11 cellular contexts compared by ENCODE assay signal in genomic region chr1:16649390-16649789, GRCh38. TPM values are rescaled to one million over a fixed set of nuclear protein-coding genes. Genes with fewer than 3 reads are reported as not detected.
DNase-seq lines count a peak whose midpoint lies in the region; ATAC-seq and TF ChIP-seq lines count a peak whose summit lies in the region.
"Not testable (repeated sequence)": the region's sequence is repeated elsewhere in the genome, so short reads cannot be mapped to it uniquely, and the experiment has no call there.
"Had no signal": no experiment of that assay in that cellular context is flagged by ENCODE, and none has a peak within 500 bp of the region (broad histone marks: within the 10 kb centered on the region; RNA-seq: fewer than 3 reads in every experiment).

No MANE protein-coding gene starts in this region.

- H3K36me3 Mint-ChIP-seq in activated CD4-positive, alpha-beta T cell treated with anti-CD3 and anti-CD28 coated beads for 36 hours (ENCODE audit: low read depth); activated T-cell treated with anti-CD3 and anti-CD28 coated beads, Interleukin-2, amount 50 U/mL, for 4 hours (ENCODE audit: insufficient read depth); central memory CD8-positive, alpha-beta T cell (ENCODE audit: insufficient read depth): not testable (repeated sequence)

- not testable (repeated sequence) for H2BK120ac ChIP-seq in mesendoderm (ENCODE audit: low read depth, low read length)

- peak; percentile 14 for DNase-seq in activated CD4-positive, alpha-beta T cell treated with anti-CD3 and anti-CD28 coated beads for 36 hours
- peak; percentile 3 for DNase-seq in activated T-cell treated with anti-CD3 and anti-CD28 coated beads, Interleukin-2, amount 50 U/mL, for 4 hours
- peak; percentile 9 to 12 for DNase-seq in central memory CD8-positive, alpha-beta T cell (ENCODE audit: low spot score in 2 of 2)
- DNase-seq in left ventricle myocardium inferior (peak; percentile 12), mesendoderm (peak; percentile 80), psoas muscle (peak; percentile 13 to 39), testis (peak; percentile 13)

- not testable (repeated sequence) for H3K23ac ChIP-seq in mesendoderm (ENCODE audit: low read length)

- not testable (repeated sequence) for H3K27ac Mint-ChIP-seq in activated CD4-positive, alpha-beta T cell treated with anti-CD3 and anti-CD28 coated beads for 36 hours; central memory CD8-positive, alpha-beta T cell (ENCODE audit: low read depth)

- CTCF ChIA-PET in activated CD4-positive, alpha-beta T cell treated with anti-CD3 and anti-CD28 coated beads for 36 hours (lab: Charles Lee), result not testable (repeated sequence)

- not testable (repeated sequence) for H3K36me3 ChIP-seq in left ventricle myocardium inferior; mesendoderm (ENCODE audit: control insufficient read depth, insufficient read depth, low read length); psoas muscle (ENCODE audit: insufficient read depth in 1 of 2, low read depth in 1 of 2); testis (ENCODE audit: low read depth, missing control alignments)

- H3K18ac ChIP-seq in mesendoderm (ENCODE audit: low read length), result not testable (repeated sequence)

- H3K4me1 ChIP-seq in left ventricle myocardium inferior (peaks cover 14% of the 10 kb centered on the region), testis (peaks cover 11% of the 10 kb centered on the region)
- not testable (repeated sequence) for H3K4me1 ChIP-seq in mesendoderm (ENCODE audit: control insufficient read depth, low read depth, low read length); psoas muscle

- H3K9me3 Mint-ChIP-seq in activated CD4-positive, alpha-beta T cell treated with anti-CD3 and anti-CD28 coated beads for 36 hours (ENCODE audit: low read depth); activated T-cell treated with anti-CD3 and anti-CD28 coated beads, Interleukin-2, amount 50 U/mL, for 4 hours; central memory CD8-positive, alpha-beta T cell: not testable (repeated sequence)

- ATAC-seq in activated CD4-positive, alpha-beta T cell treated with anti-CD3 and anti-CD28 coated beads for 36 hours; activated T-cell treated with anti-CD3 and anti-CD28 coated beads, Interleukin-2, amount 50 U/mL, for 4 hours; central memory CD8-positive, alpha-beta T cell (replicated peaks; ENCODE audit: extremely low read depth, poor library complexity, severe bottlenecking); psoas muscle: not testable (repeated sequence)

- not testable (repeated sequence) for H3K56ac ChIP-seq in mesendoderm (ENCODE audit: low read length)

- H4K5ac ChIP-seq in mesendoderm (ENCODE audit: low read length), result not testable (repeated sequence)

- WGBS in mesendoderm (ENCODE audit: extremely low coverage, insufficient coverage, low lambda C conversion rate), result no CpG with 5 or more reads among the region's 6 CpGs
- WGBS in psoas muscle, 3 donors, result 79 to 93% (median 83%) methylated on average over 2 to 5 of the region's 6 CpGs
- 82% methylated on average over 4 of the region's 6 CpGs; no CpG with 5 or more reads in 1 of the 2 donors for WGBS in testis, 2 donors

- H3K4me2 ChIP-seq in mesendoderm (ENCODE audit: low read length), result not testable (repeated sequence)

- H2BK15ac ChIP-seq in mesendoderm (replicated peaks; ENCODE audit: low read depth), result not testable (repeated sequence)

- not testable (repeated sequence) for H3K4ac ChIP-seq in mesendoderm (ENCODE audit: low read depth, low read length)

- H3K4me1 Mint-ChIP-seq in activated CD4-positive, alpha-beta T cell treated with anti-CD3 and anti-CD28 coated beads for 36 hours; activated T-cell treated with anti-CD3 and anti-CD28 coated beads, Interleukin-2, amount 50 U/mL, for 4 hours (ENCODE audit: low read depth); central memory CD8-positive, alpha-beta T cell: not testable (repeated sequence)

- not testable (repeated sequence) for H3K4me3 ChIP-seq in left ventricle myocardium inferior; mesendoderm (ENCODE audit: low read length); psoas muscle; testis

- POLR2A ChIA-PET in activated CD4-positive, alpha-beta T cell treated with anti-CD3 and anti-CD28 coated beads for 36 hours (lab: Charles Lee), result not testable (repeated sequence)

- not testable (repeated sequence) for H4K8ac ChIP-seq in mesendoderm (ENCODE audit: low read depth, low read length)

- TF ChIP-seq POLR2A in testis (IDR thresholded peaks at IDR 0.05), result not testable (repeated sequence)

- H2AK5ac ChIP-seq in mesendoderm (ENCODE audit: low read length), result not testable (repeated sequence)

- intact Hi-C loops in activated CD4-positive, alpha-beta T cell treated with anti-CD3 and anti-CD28 coated beads for 36 hours (cut with DNase I, micrococcal nuclease); left ventricle myocardium inferior (cut with micrococcal nuclease); psoas muscle (cut with DNase I); testis (cut with DNase I; ENCODE audit: low total_unique reads): not testable (repeated sequence)

- not testable (repeated sequence) for H3K9ac ChIP-seq in mesendoderm (ENCODE audit: low read length)

- not testable (repeated sequence) for H3K9me3 ChIP-seq in left ventricle myocardium inferior (replicated peaks); psoas muscle; testis

- not testable (repeated sequence) for H3K4me3 Mint-ChIP-seq in activated CD4-positive, alpha-beta T cell treated with anti-CD3 and anti-CD28 coated beads for 36 hours; activated T-cell treated with anti-CD3 and anti-CD28 coated beads, Interleukin-2, amount 50 U/mL, for 4 hours; central memory CD8-positive, alpha-beta T cell

- peaks cover 18% of the 10 kb centered on the region for H3K27me3 ChIP-seq in left ventricle myocardium inferior (ENCODE audit: low read depth)
- not testable (repeated sequence) for H3K27me3 ChIP-seq in mesendoderm (ENCODE audit: insufficient read depth, low read length, poor library complexity); testis
- H3K27me3 ChIP-seq in psoas muscle (ENCODE audit: insufficient read depth in 3 of 3, low read length in 2 of 3), result peaks cover 0 to 12% (median 2%) of the 10 kb centered on the region in 3 donors

- not testable (repeated sequence) for H3K27ac ChIP-seq in left ventricle myocardium inferior (replicated peaks); mesendoderm (ENCODE audit: low read depth, low read length); psoas muscle; testis

- H3K79me2 ChIP-seq in mesendoderm (ENCODE audit: control insufficient read depth, insufficient read depth, low read length), result not testable (repeated sequence)

- not testable (repeated sequence) for H2BK5ac ChIP-seq in mesendoderm (ENCODE audit: low read length)

- not testable (repeated sequence) for TF ChIP-seq CTCF in left ventricle myocardium inferior (IDR thresholded peaks at IDR 0.05; ENCODE audit: borderline replicate concordance); psoas muscle (IDR thresholded peaks at IDR 0.05); testis (IDR thresholded peaks at IDR 0.05)

- H3K27me3 Mint-ChIP-seq in activated CD4-positive, alpha-beta T cell treated with anti-CD3 and anti-CD28 coated beads for 36 hours; activated T-cell treated with anti-CD3 and anti-CD28 coated beads, Interleukin-2, amount 50 U/mL, for 4 hours (ENCODE audit: low read depth); central memory CD8-positive, alpha-beta T cell: not testable (repeated sequence)

- not testable (repeated sequence) for H3K79me1 ChIP-seq in mesendoderm (ENCODE audit: low read length)

RNA-seq across cellular contexts. Expression of gene RNU1-3, which starts 17.4 kb away (rescaled TPM):
- total RNA-seq in activated CD4-positive, alpha-beta T cell treated with anti-CD3 and anti-CD28 coated beads for 36 hours, result 1,000 to 10,000 TPM; 1,573 to 2,291 TPM
- 1,000 to 10,000 TPM; 1,321 to 1,622 (median 1,616) TPM for total RNA-seq in activated T-cell treated with anti-CD3 and anti-CD28 coated beads, Interleukin-2, amount 50 U/mL, for 4 hours
- 6,072 TPM for total RNA-seq in left ventricle myocardium inferior
- polyA plus RNA-seq in mesendoderm (2013, experiment 1 of 2), result not detected
- polyA plus RNA-seq in mesendoderm (2013, experiment 2 of 2), result not detected
- total RNA-seq in psoas muscle, result 1,000 to 10,000 TPM; 1,264 to 5,208 (median 3,151) TPM
- polyA plus RNA-seq in psoas muscle, result not detected
- under 1 TPM; under 0.01 TPM for total RNA-seq in testis
- 18.9 TPM for polyA plus RNA-seq in testis (ENCODE audit: insufficient read depth, low read depth, low replicate concordance)
- total RNA-seq: GM23338, myocyte had no signal
- polyA plus RNA-seq: adipose tissue, GM23338, mammary epithelial cell had no signal

RNA-seq across cellular contexts. Expression of gene NBPF1, which starts 36.0 kb away (rescaled TPM):
- 1 to 10 TPM; 5.8 to 6.2 TPM for total RNA-seq in activated CD4-positive, alpha-beta T cell treated with anti-CD3 and anti-CD28 coated beads for 36 hours
- total RNA-seq in activated T-cell treated with anti-CD3 and anti-CD28 coated beads, Interleukin-2, amount 50 U/mL, for 4 hours, result 1 to 10 TPM; 4.9 to 8.4 (median 5.8) TPM
- total RNA-seq in left ventricle myocardium inferior (9.7 TPM), psoas muscle (10 to 100 TPM in 1 of 4 donors, 1 to 10 TPM in 3; 5.3 to 20.9 (median 7.3) TPM), testis (100 to 1,000 TPM in 1 of 2 donors, 10 to 100 TPM in 1; 75.6 to 109 TPM)
- polyA plus RNA-seq in mesendoderm (2013, experiment 1 of 2), result 10.4 TPM
- polyA plus RNA-seq in mesendoderm (2013, experiment 2 of 2), result 10.7 TPM
- polyA plus RNA-seq in psoas muscle (10 to 100 TPM in 1 of 3 donors, 1 to 10 TPM in 2; 2.4 to 12.5 (median 6.1) TPM), testis (ENCODE audit: insufficient read depth, low read depth, low replicate concordance) (93.9 TPM)

Comparison
In these comparisons a context has a peak if more than half of its experiments do, and no peak if none do; other contexts are left out.
1. DNase-seq: peak in every context shown above with its lines; median percentile 80 in mesendoderm; 26 in psoas muscle; 14 in activated CD4-positive, alpha-beta T cell treated with anti-CD3 and anti-CD28 coated beads for 36 hours; 13 in testis; 12 in left ventricle myocardium inferior; 10 in central memory CD8-positive, alpha-beta T cell; 3 in activated T-cell treated with anti-CD3 and anti-CD28 coated beads, Interleukin-2, amount 50 U/mL, for 4 hours.
2. RNA of gene RNU1-3, which starts 17.4 kb away (total RNA-seq): 6,072 TPM in left ventricle myocardium inferior (single experiment), 1,264 to 5,208 TPM in psoas muscle, 1,573 to 2,291 TPM in activated CD4-positive, alpha-beta T cell treated with anti-CD3 and anti-CD28 coated beads for 36 hours and 1,321 to 1,622 TPM in activated T-cell treated with anti-CD3 and anti-CD28 coated beads, Interleukin-2, amount 50 U/mL, for 4 hours; under 0.01 TPM in testis; every median in the first group is over 1,000 times any median in the second.